ENCODE assay signal across 17 cellular contexts in genomic region chr11:12876340-12876739, GRCh38.
DNase-seq lines count a peak whose midpoint lies in the region; ATAC-seq and TF ChIP-seq lines count a peak whose summit lies in the region.
"Had no signal": no experiment of that assay in that cellular context is flagged by ENCODE, and none has a peak within 500 bp of the region (broad histone marks: within the 10 kb centered on the region; RNA-seq: fewer than 3 reads in every experiment).

No MANE protein-coding gene starts in this region.

- no peak overlapping the region for H3K14ac ChIP-seq in mesenchymal stem cell (ENCODE audit: low read length in 2 of 2)

- no peaks in the 10 kb centered on the region for H3K9me2 ChIP-seq in GM23248 (ENCODE audit: insufficient read depth)

- H4K91ac ChIP-seq in mesenchymal stem cell (ENCODE audit: low read length): no peak overlapping the region

- H4K20me1 ChIP-seq in GM23248 (ENCODE audit: insufficient read depth): no peaks in the 10 kb centered on the region; the same call in 1 of the 2 replicates
- H4K20me1 ChIP-seq in smooth muscle cell (ENCODE audit: low read depth): peaks cover 74% of the 10 kb centered on the region

- H2AK5ac ChIP-seq in mesenchymal stem cell (ENCODE audit: low read length, severe bottlenecking): no peak overlapping the region

- H2BK5ac ChIP-seq in mesenchymal stem cell (ENCODE audit: low read depth, low read length, poor library complexity, severe bottlenecking): no peak overlapping the region

- TF ChIP-seq CTCF in endothelial cell (IDR thresholded peaks at IDR 0.05; ENCODE audit: unreplicated experiment) (no peak), smooth muscle cell (IDR thresholded peaks at IDR 0.05; ENCODE audit: borderline replicate concordance, insufficient read depth, poor library complexity, severe bottlenecking) (no peak), right atrium auricular region (IDR thresholded peaks at IDR 0.05) (no peak)

- H3K9me3 Mint-ChIP-seq in endothelial cell (ENCODE audit: unreplicated experiment): no peaks in the 10 kb centered on the region
- H3K9me3 Mint-ChIP-seq: HFFc6 had no signal

- H3K4me3 ChIP-seq in GM23248 (no peak overlapping the region), mesenchymal stem cell (ENCODE audit: insufficient read depth in 1 of 2, low read depth in 1 of 2, low read length in 2 of 2) (no peak overlapping the region), smooth muscle cell (no peak overlapping the region), right atrium auricular region (no peak overlapping the region)
- H3K4me3 ChIP-seq: A549 had no signal

- H2AFZ ChIP-seq in GM23248 (no peak overlapping the region), mesenchymal stem cell (ENCODE audit: low read depth, low read length) (no peak overlapping the region), smooth muscle cell (ENCODE audit: low read depth) (no peak overlapping the region)

- H3K9me3 ChIP-seq in GM23248 (ENCODE audit: low read depth) (no peaks in the 10 kb centered on the region), mesenchymal stem cell (ENCODE audit: control insufficient read depth, low read length) (no peaks in the 10 kb centered on the region), smooth muscle cell (replicated peaks; ENCODE audit: low read depth) (no peaks in the 10 kb centered on the region), right atrium auricular region (no peaks in the 10 kb centered on the region)
- H3K9me3 ChIP-seq: A549 had no signal

- peaks cover 10% of the 10 kb centered on the region for H3K4me1 ChIP-seq in GM23248 (ENCODE audit: insufficient read depth)
- peaks cover 10% of the 10 kb centered on the region for H3K4me1 ChIP-seq in mesenchymal stem cell (ENCODE audit: control insufficient read depth, insufficient read depth, low read depth, low read length)
- peaks cover 10% of the 10 kb centered on the region for H3K4me1 ChIP-seq in smooth muscle cell (ENCODE audit: low read depth)
- no peaks in the 10 kb centered on the region for H3K4me1 ChIP-seq in right atrium auricular region

- no peak overlapping the region for H3K18ac ChIP-seq in mesenchymal stem cell (ENCODE audit: low read depth in 1 of 2, low read length in 2 of 2)

- DNase-seq in GM23248 (peak; percentile 33), endothelial cell (ENCODE audit: low spot score) (no peak), mesenchymal stem cell (peak; percentile 10), smooth muscle cell (lab: John Stamatoyannopoulos, UW; ENCODE audit: unreplicated experiment) (no peak), right atrium auricular region (ENCODE audit: low spot score) (no peak)
- no peak for DNase-seq in stimulated activated CD4-positive, alpha-beta T cell treated with anti-CD3 and anti-CD28 coated beads, Interleukin-4, amount 100 ng/mL, for 4 hours
- DNase-seq: COR-L47, EL, HFFc6, Kasumi-1, NCI-H1105, NCI-H1694 treated with DMSO at 0.1 percent for 48 hours, NCI-H2107, NCI-H69, Right ventricle myocardium superior had no signal

- WGBS in GM23248 (ENCODE audit: low coverage in 1 of 2, low lambda C conversion rate in 2 of 2, missing lambda C conversion rate in 2 of 2), 2 experiments: 45 to 59% methylated on average over 5 of the region's 5 CpGs
- WGBS in mesenchymal stem cell: 88% methylated on average over 5 of the region's 5 CpGs
- 57% methylated on average over 5 of the region's 5 CpGs for WGBS in smooth muscle cell (ENCODE audit: low lambda C conversion rate)

- no peak overlapping the region for H2BK15ac ChIP-seq in mesenchymal stem cell (ENCODE audit: low read depth, poor library complexity, severe bottlenecking)

- peaks cover 10% of the 10 kb centered on the region for H3K27me3 Mint-ChIP-seq in endothelial cell (ENCODE audit: unreplicated experiment)

- H3K4me3 Mint-ChIP-seq in endothelial cell (ENCODE audit: unreplicated experiment): no peak overlapping the region
- H3K4me3 Mint-ChIP-seq: HFFc6 had no signal

- peak overlapping the region; percentile 13 for H3K27ac Mint-ChIP-seq in endothelial cell (ENCODE audit: unreplicated experiment)

- H3K27me3 ChIP-seq in GM23248 (replicated peaks; ENCODE audit: insufficient read depth) (no peaks in the 10 kb centered on the region), mesenchymal stem cell (ENCODE audit: control insufficient read depth in 1 of 2, insufficient read depth in 1 of 2, low read length in 2 of 2) (no peaks in the 10 kb centered on the region), smooth muscle cell (ENCODE audit: low read depth) (no peaks in the 10 kb centered on the region), right atrium auricular region (no peaks in the 10 kb centered on the region)

- H3K4me1 Mint-ChIP-seq in endothelial cell (ENCODE audit: unreplicated experiment): peaks cover 12% of the 10 kb centered on the region

- no peak for ATAC-seq in GM21367 (IDR thresholded peaks at IDR 0.05; ENCODE audit: unreplicated experiment)
- ATAC-seq: A549 had no signal

- no peak overlapping the region for H2BK120ac ChIP-seq in mesenchymal stem cell (ENCODE audit: low read depth, low read length)

- H3K79me2 ChIP-seq in GM23248 (ENCODE audit: insufficient read depth) (peaks cover 90% of the 10 kb centered on the region), smooth muscle cell (ENCODE audit: low read depth) (peaks cover 83% of the 10 kb centered on the region)

- H3K9ac ChIP-seq in GM23248: no peak overlapping the region
- H3K9ac ChIP-seq in mesenchymal stem cell (ENCODE audit: low read length): no peak overlapping the region
- no peak overlapping the region for H3K9ac ChIP-seq in smooth muscle cell (ENCODE audit: low read depth)

- H3K79me1 ChIP-seq in mesenchymal stem cell (replicated peaks; ENCODE audit: low read length, poor library complexity, severe bottlenecking): peaks cover 56% of the 10 kb centered on the region

- H3K36me3 ChIP-seq in GM23248 (ENCODE audit: low read depth): peaks cover 13% of the 10 kb centered on the region; the same call in 1 of the 2 replicates
- peaks cover 24 to 58% of the 10 kb centered on the region in 2 experiments for H3K36me3 ChIP-seq in mesenchymal stem cell (ENCODE audit: control insufficient read depth in 1 of 2, insufficient read depth in 2 of 2, low read depth in 1 of 2, low read length in 2 of 2)
- H3K36me3 ChIP-seq in smooth muscle cell (ENCODE audit: low read depth): no peaks in the 10 kb centered on the region
- peaks cover 12% of the 10 kb centered on the region for H3K36me3 ChIP-seq in right atrium auricular region

- H4K8ac ChIP-seq in mesenchymal stem cell (ENCODE audit: low read length): no peak overlapping the region

- no peak overlapping the region for H3K4ac ChIP-seq in mesenchymal stem cell (ENCODE audit: low read depth in 1 of 2, low read length in 2 of 2)

- H3K27ac ChIP-seq in GM23248 (no peak overlapping the region), mesenchymal stem cell (ENCODE audit: low read length, poor library complexity, severe bottlenecking) (no peak overlapping the region), smooth muscle cell (ENCODE audit: low read depth) (peak overlapping the region; percentile 17), right atrium auricular region (no peak overlapping the region)
- H3K27ac ChIP-seq: A549 had no signal

- no peak overlapping the region for H3K4me2 ChIP-seq in GM23248 (ENCODE audit: unreplicated experiment)
- no peak overlapping the region for H3K4me2 ChIP-seq in mesenchymal stem cell (ENCODE audit: low read length, poor library complexity, severe bottlenecking)
- H3K4me2 ChIP-seq in smooth muscle cell: no peak overlapping the region
- H3K4me2 ChIP-seq: A549 had no signal

- H3F3A ChIP-seq in GM23248 (ENCODE audit: insufficient read depth) (peaks cover 22% of the 10 kb centered on the region), smooth muscle cell (ENCODE audit: low read depth) (peaks cover 21% of the 10 kb centered on the region)

- H3K36me3 Mint-ChIP-seq in endothelial cell (ENCODE audit: low read depth, unreplicated experiment): peaks cover 9% of the 10 kb centered on the region

- no peak overlapping the region for H2BK12ac ChIP-seq in mesenchymal stem cell (ENCODE audit: low read length in 2 of 2)

- in situ Hi-C loops in GM23248 (cut with MboI): loop anchor here (25.0 kb wide), 1 partner anchor 539 kb away; no protein-coding TSS in a partner anchor

- no peak overlapping the region for H3K23ac ChIP-seq in mesenchymal stem cell (ENCODE audit: low read length in 2 of 2)

Comparison
In these comparisons a context has a peak if more than half of its experiments do, and no peak if none do; other contexts are left out.
1. DNase-seq: peak in GM23248 (single experiment) and mesenchymal stem cell (single experiment); none in endothelial cell (single experiment), smooth muscle cell (single experiment), stimulated activated CD4-positive, alpha-beta T cell treated with anti-CD3 and anti-CD28 coated beads, Interleukin-4, amount 100 ng/mL, for 4 hours (0 of 2) and right atrium auricular region (single experiment).